ENCODE assay signal across 16 cellular contexts in genomic region chr11:44622190-44622650, GRCh38. TPM values are rescaled to one million over a fixed set of nuclear protein-coding genes. Genes with fewer than 3 reads are reported as not detected.
DNase-seq lines count a peak whose midpoint lies in the region; ATAC-seq and TF ChIP-seq lines count a peak whose summit lies in the region.
"Had no signal": no experiment of that assay in that cellular context is flagged by ENCODE, and none has a peak within 500 bp of the region (broad histone marks: within the 10 kb centered on the region; RNA-seq: fewer than 3 reads in every experiment).

No MANE protein-coding gene starts in this region.

- POLR2A ChIA-PET in RWPE1 (lab: Yijun Ruan, JAX; ENCODE audit: low non-redundant PET), result no interaction called here

- peak; percentile 14 for DNase-seq in D341Med (ENCODE audit: low spot score)
- no peak for DNase-seq in RWPE1 (ENCODE audit: low spot score)
- DNase-seq in ecto neural progenitor cell (ENCODE audit: low spot score), result peak; percentile 39
- DNase-seq in posterior vena cava (ENCODE audit: low spot score), result peak; percentile 58
- DNase-seq in effector CD4-positive, alpha-beta T cell, result no peak
- DNase-seq in DMS53 (lab: John Stamatoyannopoulos, UW), result no peak
- DNase-seq in NCI-H345 treated with DMSO at 0.1 percent for 48 hours (lab: John Stamatoyannopoulos, UW; ENCODE audit: unreplicated experiment), result no peak
- DNase-seq: CD4-positive, CD25-positive, alpha-beta regulatory T cell; foreskin melanocyte; kidney; NCI-H146; NCI-H526 treated with DMSO at 0.1 percent for 48 hours; nephron progenitor cell; SHP77 treated with DMSO at 0.1 percent for 48 hours; stimulated activated naive CD4-positive, alpha-beta T cell had no signal

- intact Hi-C loops in posterior vena cava (cut with DNase I), result loop anchor here (2.0 to 10.0 kb wide), 4 partner anchors 103 to 289 kb away; partner anchors contain the start of gene TSPAN18 (in 2 of the 2)

- no peak for ATAC-seq in GM19452 (IDR thresholded peaks at IDR 0.05; ENCODE audit: unreplicated experiment)

- TF ChIP-seq CTCF in RWPE1 (conservative IDR thresholded peaks at IDR 0.05; ENCODE audit: low read depth), result no peak

- CTCF ChIA-PET in RWPE1 (lab: Yijun Ruan, JAX), result interaction anchor here (0.6 to 1.8 kb wide), 7 partner anchors 10 to 289 kb away, joined by 3 to 12 read pairs (median 4); no protein-coding TSS in a partner anchor

- 0 out of 2 replicates have a peak overlapping the region, but pooled peaks have one; percentile 0 for H3K27ac ChIP-seq in RWPE1

RNA-seq across cellular contexts. Expression of gene CD82, which starts 56.8 kb away (rescaled TPM):
- 10 to 100 TPM; 26.8 to 28.6 TPM for total RNA-seq in posterior vena cava

Comparison
In these comparisons a context has a peak if more than half of its experiments do, and no peak if none do; other contexts are left out.
1. DNase-seq: peak in D341Med (single experiment), ecto neural progenitor cell (single experiment) and posterior vena cava (single experiment); none in RWPE1 (single experiment), effector CD4-positive, alpha-beta T cell (single experiment), DMS53 (single experiment) and NCI-H345 treated with DMSO at 0.1 percent for 48 hours (single experiment).